1 cellular context compared by ENCODE assay signal in the genomic region with DNA sequence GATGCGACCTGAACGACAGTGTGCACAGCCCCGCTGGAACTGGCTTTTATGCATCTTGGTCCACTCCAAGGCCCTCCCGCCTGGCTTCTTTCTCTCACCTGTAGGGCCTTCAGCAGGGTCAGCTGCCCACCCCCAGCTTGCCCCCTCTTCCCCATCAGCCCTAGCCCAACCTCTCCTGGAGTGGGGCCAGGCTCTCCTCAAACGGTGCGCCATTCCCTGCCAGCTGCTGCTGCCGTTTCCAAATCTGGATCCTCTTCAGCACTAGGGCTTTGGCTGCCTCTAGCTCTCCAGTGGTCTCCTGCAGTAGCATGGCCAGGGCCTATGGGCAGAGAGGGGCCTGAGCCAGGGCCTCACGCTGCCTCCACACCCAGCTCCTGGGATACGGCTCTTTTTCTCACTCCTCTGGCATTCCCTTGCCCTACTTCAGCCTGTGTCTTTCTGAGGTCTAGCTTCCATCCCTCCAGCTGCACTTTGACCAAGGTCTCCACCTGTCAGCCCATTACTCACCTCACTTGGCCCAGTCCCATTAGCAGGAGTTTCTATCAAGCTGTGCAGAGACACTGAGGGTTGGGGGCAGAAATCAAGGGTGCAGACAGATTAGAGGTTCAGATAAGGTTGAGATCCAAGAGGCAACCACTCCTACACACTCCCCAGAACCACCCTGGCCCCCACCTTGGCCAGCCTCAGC.
TF ChIP-seq lines count a peak whose summit lies in the region.

No MANE protein-coding gene starts in this region.

TF ChIP-seq in WTC11, 78 proteins besides CTCF, POLR2A, EP300 and RAD21:
- TF ChIP-seq, protein P1, sequence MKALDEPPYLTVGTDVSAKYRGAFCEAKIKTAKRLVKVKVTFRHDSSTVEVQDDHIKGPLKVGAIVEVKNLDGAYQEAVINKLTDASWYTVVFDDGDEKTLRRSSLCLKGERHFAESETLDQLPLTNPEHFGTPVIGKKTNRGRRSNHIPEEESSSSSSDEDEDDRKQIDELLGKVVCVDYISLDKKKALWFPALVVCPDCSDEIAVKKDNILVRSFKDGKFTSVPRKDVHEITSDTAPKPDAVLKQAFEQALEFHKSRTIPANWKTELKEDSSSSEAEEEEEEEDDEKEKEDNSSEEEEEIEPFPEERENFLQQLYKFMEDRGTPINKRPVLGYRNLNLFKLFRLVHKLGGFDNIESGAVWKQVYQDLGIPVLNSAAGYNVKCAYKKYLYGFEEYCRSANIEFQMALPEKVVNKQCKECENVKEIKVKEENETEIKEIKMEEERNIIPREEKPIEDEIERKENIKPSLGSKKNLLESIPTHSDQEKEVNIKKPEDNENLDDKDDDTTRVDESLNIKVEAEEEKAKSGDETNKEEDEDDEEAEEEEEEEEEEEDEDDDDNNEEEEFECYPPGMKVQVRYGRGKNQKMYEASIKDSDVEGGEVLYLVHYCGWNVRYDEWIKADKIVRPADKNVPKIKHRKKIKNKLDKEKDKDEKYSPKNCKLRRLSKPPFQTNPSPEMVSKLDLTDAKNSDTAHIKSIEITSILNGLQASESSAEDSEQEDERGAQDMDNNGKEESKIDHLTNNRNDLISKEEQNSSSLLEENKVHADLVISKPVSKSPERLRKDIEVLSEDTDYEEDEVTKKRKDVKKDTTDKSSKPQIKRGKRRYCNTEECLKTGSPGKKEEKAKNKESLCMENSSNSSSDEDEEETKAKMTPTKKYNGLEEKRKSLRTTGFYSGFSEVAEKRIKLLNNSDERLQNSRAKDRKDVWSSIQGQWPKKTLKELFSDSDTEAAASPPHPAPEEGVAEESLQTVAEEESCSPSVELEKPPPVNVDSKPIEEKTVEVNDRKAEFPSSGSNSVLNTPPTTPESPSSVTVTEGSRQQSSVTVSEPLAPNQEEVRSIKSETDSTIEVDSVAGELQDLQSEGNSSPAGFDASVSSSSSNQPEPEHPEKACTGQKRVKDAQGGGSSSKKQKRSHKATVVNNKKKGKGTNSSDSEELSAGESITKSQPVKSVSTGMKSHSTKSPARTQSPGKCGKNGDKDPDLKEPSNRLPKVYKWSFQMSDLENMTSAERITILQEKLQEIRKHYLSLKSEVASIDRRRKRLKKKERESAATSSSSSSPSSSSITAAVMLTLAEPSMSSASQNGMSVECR (CRISPR knock-in tag; IDR thresholded peaks at IDR 0.05; ENCODE audit: borderline replicate concordance) = no peak
- TF ChIP-seq, protein P2, sequence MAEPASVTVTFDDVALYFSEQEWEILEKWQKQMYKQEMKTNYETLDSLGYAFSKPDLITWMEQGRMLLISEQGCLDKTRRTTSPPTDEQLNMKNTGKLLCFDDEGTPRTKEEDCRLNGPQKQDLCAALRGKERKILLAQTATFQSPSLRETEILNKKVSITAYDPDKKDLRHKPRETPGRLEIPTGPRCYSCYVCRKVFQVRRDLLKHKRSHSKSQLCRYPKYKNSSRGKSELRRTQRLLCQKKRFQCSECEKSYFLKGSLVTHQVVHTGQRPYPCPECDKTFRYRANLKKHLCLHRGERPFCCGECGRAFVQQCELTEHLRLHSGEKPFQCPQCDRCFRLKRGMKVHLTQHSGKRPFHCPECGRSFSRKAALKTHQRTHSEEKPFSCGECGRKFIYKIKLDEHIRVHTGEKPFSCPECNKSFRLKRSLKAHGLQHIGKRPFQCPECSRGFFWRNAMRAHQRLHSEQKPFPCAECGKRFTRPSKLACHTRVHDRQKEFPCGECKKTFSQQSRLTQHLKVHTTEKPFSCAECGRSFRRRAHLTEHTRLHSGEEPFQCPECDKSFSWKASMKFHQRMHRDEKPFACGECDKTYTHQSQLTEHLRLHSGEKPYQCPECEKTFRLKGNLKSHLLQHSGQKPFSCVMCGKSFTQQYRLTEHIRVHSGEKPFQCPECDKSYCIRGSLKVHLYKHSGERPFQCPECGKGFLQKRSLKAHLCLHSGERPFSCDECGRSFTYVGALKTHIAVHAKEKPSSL (CRISPR knock-in tag; conservative IDR thresholded peaks at IDR 0.05) = no peak
- TF ChIP-seq ZBTB21 (CRISPR knock-in tag; IDR thresholded peaks at IDR 0.05; ENCODE audit: borderline replicate concordance) (no peak), CREM (CRISPR knock-in tag; IDR thresholded peaks at IDR 0.05) (no peak)
- TF ChIP-seq, protein P3, sequence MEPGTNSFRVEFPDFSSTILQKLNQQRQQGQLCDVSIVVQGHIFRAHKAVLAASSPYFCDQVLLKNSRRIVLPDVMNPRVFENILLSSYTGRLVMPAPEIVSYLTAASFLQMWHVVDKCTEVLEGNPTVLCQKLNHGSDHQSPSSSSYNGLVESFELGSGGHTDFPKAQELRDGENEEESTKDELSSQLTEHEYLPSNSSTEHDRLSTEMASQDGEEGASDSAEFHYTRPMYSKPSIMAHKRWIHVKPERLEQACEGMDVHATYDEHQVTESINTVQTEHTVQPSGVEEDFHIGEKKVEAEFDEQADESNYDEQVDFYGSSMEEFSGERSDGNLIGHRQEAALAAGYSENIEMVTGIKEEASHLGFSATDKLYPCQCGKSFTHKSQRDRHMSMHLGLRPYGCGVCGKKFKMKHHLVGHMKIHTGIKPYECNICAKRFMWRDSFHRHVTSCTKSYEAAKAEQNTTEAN (CRISPR knock-in tag; IDR thresholded peaks at IDR 0.05) = no peak
